ENCODE assay signal across 16 cellular contexts in genomic region chr20:51363378-51363777, GRCh38.
"Had no signal": no experiment of that assay in that cellular context is flagged by ENCODE, and none has a peak within 500 bp of the region (broad histone marks: within the 10 kb centered on the region; RNA-seq: fewer than 3 reads in every experiment).

No MANE protein-coding gene starts in this region.

- H3K4me3 Mint-ChIP-seq: activated CD8-positive, alpha-beta T cell treated with anti-CD3 and anti-CD28 coated beads for 36 hours; naive thymus-derived CD8-positive, alpha-beta T cell; T-cell; WTC11 had no signal

- H3K27me3 ChIP-seq: breast epithelium, neutrophil had no signal

- H3K27ac ChIP-seq: breast epithelium, lower lobe of right lung, neutrophil had no signal

- H3K36me3 ChIP-seq: breast epithelium, lower lobe of right lung, neutrophil had no signal

- H3K27ac Mint-ChIP-seq: activated CD8-positive, alpha-beta T cell treated with anti-CD3 and anti-CD28 coated beads for 36 hours; naive thymus-derived CD8-positive, alpha-beta T cell; T-cell; WTC11 had no signal

- H3K4me1 ChIP-seq: breast epithelium, lower lobe of right lung had no signal

- H3K4me1 Mint-ChIP-seq: naive thymus-derived CD8-positive, alpha-beta T cell; T-cell; WTC11 had no signal

- DNase-seq: activated CD4-positive, alpha-beta T cell treated with anti-CD3 and anti-CD28 coated beads for 4 hours; activated CD8-positive, alpha-beta T cell treated with anti-CD3 and anti-CD28 coated beads for 36 hours; activated effector memory CD4-positive, alpha-beta T cell treated with anti-CD3 and anti-CD28 coated beads, Interleukin-2, amount 50 U/mL, for 16 hours; activated naive CD4-positive, alpha-beta T cell treated with anti-CD3 and anti-CD28 coated beads, Interleukin-2, amount 50 U/mL, for 16 hours; activated T-cell treated with anti-CD3 and anti-CD28 coated beads, Interleukin-2, amount 50 U/mL, for 48 hours; cortex of kidney; erythroblast; lower lobe of right lung; naive thymus-derived CD8-positive, alpha-beta T cell; T-cell had no signal

- ATAC-seq: activated CD8-positive, alpha-beta T cell treated with anti-CD3 and anti-CD28 coated beads for 36 hours; lower lobe of right lung; naive thymus-derived CD8-positive, alpha-beta T cell; T-cell; WTC11 had no signal

- FAIRE-seq: endometrium, frontal cortex, keratinocyte had no signal

- H3K9me3 ChIP-seq: lower lobe of right lung, neutrophil had no signal

- H3K4me3 ChIP-seq: breast epithelium, lower lobe of right lung had no signal
